8 cellular contexts compared by ENCODE assay signal in the genomic region with DNA sequence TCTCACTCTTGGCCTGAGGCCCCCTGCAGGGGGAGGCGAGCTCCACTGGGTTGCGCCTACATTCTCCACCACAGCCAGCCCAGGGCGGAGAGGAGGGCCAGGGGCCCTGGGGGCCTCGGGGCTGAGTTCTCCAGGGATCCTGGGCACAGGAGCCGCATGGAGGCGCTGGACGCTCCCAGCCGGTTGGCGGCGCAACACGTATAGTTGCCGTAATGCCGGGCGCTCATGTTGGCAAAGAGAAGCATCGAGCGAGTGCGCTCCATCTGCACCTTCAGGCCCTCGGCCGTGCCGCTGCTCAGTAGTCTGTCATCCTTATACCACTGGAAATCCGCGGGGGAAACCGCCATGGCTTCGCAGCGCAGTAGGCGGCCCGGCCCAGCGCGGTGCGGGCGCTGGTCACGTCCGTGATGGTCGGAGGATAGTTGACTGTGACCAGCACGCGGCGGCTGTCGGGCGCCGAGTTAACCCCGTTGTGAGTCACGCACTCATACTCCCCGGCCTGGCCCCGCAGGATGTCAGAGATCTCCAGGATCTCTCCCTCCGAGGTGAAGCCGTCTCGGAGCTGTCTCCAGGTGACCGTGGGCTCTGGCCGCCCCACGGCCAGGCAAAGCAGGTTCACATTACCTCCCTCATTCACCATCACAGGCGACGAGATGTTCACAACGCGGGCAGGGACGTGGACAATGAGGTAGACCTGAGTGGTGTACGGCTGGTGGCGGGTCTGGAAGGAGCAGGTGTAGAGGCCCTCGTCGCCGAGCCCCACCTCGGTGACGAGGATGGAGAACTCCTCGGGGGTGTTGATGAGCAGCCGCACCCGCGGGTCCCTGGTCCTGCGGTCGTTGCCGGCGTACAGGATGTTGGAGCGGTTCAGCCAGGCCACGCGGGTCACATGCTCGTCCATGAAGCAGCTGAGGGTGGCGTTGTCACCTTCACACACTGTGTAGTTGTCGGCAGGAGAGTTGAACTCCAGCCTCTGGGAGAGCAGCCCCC. TPM values are rescaled to one million over a fixed set of nuclear protein-coding genes. Genes with fewer than 3 reads are reported as not detected.
DNase-seq lines count a peak whose midpoint lies in the region; ATAC-seq, FAIRE-seq and TF ChIP-seq lines count a peak whose summit lies in the region.
"Not testable (repeated sequence)": the region's sequence is repeated elsewhere in the genome, so short reads cannot be mapped to it uniquely, and the experiment has no call there.

No MANE protein-coding gene starts in this region.

- not testable (repeated sequence) for H3K27ac Mint-ChIP-seq in activated CD8-positive, alpha-beta memory T cell treated with anti-CD3 and anti-CD28 coated beads, Interleukin-2, amount 10 ng/mL, durations not matched to agents 7 days and 5 days; glutamatergic neuron (ENCODE audit: unreplicated experiment)
- H3K27ac Mint-ChIP-seq in brain, result peak overlapping the region in 2 of 5 experiments; percentile 55 to 72

- not testable (repeated sequence) for DNase-seq in GM12891 (ENCODE audit: insufficient read length, low spot score); urothelium cell line (ENCODE audit: low spot score)
- DNase-seq in NCI-H774 (lab: John Stamatoyannopoulos, UW) (peak; percentile 32), glutamatergic neuron (peak; percentile 32), mucosa of gallbladder (ENCODE audit: low spot score) (peak; percentile 16)
- peak; percentile 55 for DNase-seq in activated CD8-positive, alpha-beta memory T cell treated with anti-CD3 and anti-CD28 coated beads, Interleukin-2, amount 10 ng/mL, durations not matched to agents 7 days and 5 days
- peak; percentile 14 to 24 for DNase-seq in stimulated activated CD4-positive, alpha-beta T cell treated with anti-CD3 and anti-CD28 coated beads, Interleukin-1b, Interleukin-23, amount 100 ng/mL, for 4 hours (ENCODE audit: low read depth in 2 of 2)

- CTCF ChIA-PET in activated CD8-positive, alpha-beta memory T cell treated with anti-CD3 and anti-CD28 coated beads, Interleukin-2, amount 10 ng/mL, durations not matched to agents 7 days and 5 days (lab: Charles Lee), result interaction anchor here (1.2 kb wide), 1 partner anchor 18 kb away, joined by 3 read pairs; no protein-coding TSS in a partner anchor

- H3K4me3 Mint-ChIP-seq in activated CD8-positive, alpha-beta memory T cell treated with anti-CD3 and anti-CD28 coated beads, Interleukin-2, amount 10 ng/mL, durations not matched to agents 7 days and 5 days, result peak overlapping the region; percentile 66
- H3K4me3 Mint-ChIP-seq in brain (peak overlapping the region; percentile 79 to 84 (median 83)), glutamatergic neuron (ENCODE audit: unreplicated experiment) (peak overlapping the region; percentile 72)

- TF ChIP-seq POLR2A in GM12891 (IDR thresholded peaks at IDR 0.05; ENCODE audit: low read depth, low read length), result not testable (repeated sequence)

- FAIRE-seq in GM12891 (lab: Jason Lieb, UNC), result peak; percentile 52
- FAIRE-seq in urothelium cell line (lab: Jason Lieb, UNC), result peak; percentile 65

- H3K27me3 Mint-ChIP-seq in activated CD8-positive, alpha-beta memory T cell treated with anti-CD3 and anti-CD28 coated beads, Interleukin-2, amount 10 ng/mL, durations not matched to agents 7 days and 5 days; glutamatergic neuron (ENCODE audit: unreplicated experiment): not testable (repeated sequence)
- peaks cover 50% of the 10 kb centered on the region for H3K27me3 Mint-ChIP-seq in brain

- not testable (repeated sequence) for H3K4me1 Mint-ChIP-seq in activated CD8-positive, alpha-beta memory T cell treated with anti-CD3 and anti-CD28 coated beads, Interleukin-2, amount 10 ng/mL, durations not matched to agents 7 days and 5 days; brain; glutamatergic neuron (ENCODE audit: low read depth, unreplicated experiment)

- TF ChIP-seq CTCF in brain (conservative IDR thresholded peaks at IDR 0.05), result peak in 1 of 2 experiments; percentile 48
- TF ChIP-seq CTCF in glutamatergic neuron (IDR thresholded peaks at IDR 0.05; ENCODE audit: partially characterized antibody, unreplicated experiment), result not testable (repeated sequence)

- ATAC-seq in activated CD8-positive, alpha-beta memory T cell treated with anti-CD3 and anti-CD28 coated beads, Interleukin-2, amount 10 ng/mL, durations not matched to agents 7 days and 5 days, result peak; percentile 61

- not testable (repeated sequence) for H3K9me3 Mint-ChIP-seq in activated CD8-positive, alpha-beta memory T cell treated with anti-CD3 and anti-CD28 coated beads, Interleukin-2, amount 10 ng/mL, durations not matched to agents 7 days and 5 days (ENCODE audit: low read depth); glutamatergic neuron (ENCODE audit: unreplicated experiment)
- peaks cover 4 to 19% (median 8%) of the 10 kb centered on the region in 5 experiments for H3K9me3 Mint-ChIP-seq in brain

- peaks cover 12% of the 10 kb centered on the region for H3K36me3 Mint-ChIP-seq in activated CD8-positive, alpha-beta memory T cell treated with anti-CD3 and anti-CD28 coated beads, Interleukin-2, amount 10 ng/mL, durations not matched to agents 7 days and 5 days
- H3K36me3 Mint-ChIP-seq in brain; glutamatergic neuron (ENCODE audit: unreplicated experiment): not testable (repeated sequence)

RNA-seq across cellular contexts. Expression of a gene that starts 6.8 kb away (rescaled TPM):
- 2.7 TPM for polyA plus RNA-seq in GM12891 (2012; ENCODE audit: low read depth, missing spikeins)
- total RNA-seq in activated CD8-positive, alpha-beta memory T cell treated with anti-CD3 and anti-CD28 coated beads, Interleukin-2, amount 10 ng/mL, durations not matched to agents 7 days and 5 days, result 10 to 100 TPM; 11.9 to 22.4 TPM
- 5.1 TPM for polyA plus RNA-seq in brain (ENCODE audit: insufficient read depth, low read depth, low replicate concordance)
- total RNA-seq in glutamatergic neuron (ENCODE audit: unreplicated experiment), result 16.3 TPM
- total RNA-seq in mucosa of gallbladder, result 18.2 TPM
